In the genomic region with DNA sequence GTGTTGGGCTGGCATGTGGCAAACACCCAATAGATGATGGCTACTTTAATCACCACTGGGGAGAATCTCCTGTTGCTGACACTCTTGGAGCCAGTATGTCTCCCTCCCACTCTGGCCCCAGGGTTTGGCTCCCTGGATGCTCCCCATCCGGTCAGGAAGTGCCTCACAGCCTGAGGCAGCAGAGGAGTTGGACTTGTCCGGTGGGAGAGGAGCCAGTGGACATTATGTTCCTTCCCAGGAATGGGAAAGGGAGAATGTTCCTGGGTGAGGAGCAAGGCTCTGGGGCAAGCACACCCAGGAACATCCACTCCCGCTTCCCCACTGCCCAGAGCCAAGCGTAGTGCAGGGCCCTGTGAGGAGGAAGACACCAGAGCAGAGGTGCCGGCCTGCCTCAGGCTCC, we compare ENCODE assay signal across 12 cellular contexts.
DNase-seq lines count a peak whose midpoint lies in the region; ATAC-seq and TF ChIP-seq lines count a peak whose summit lies in the region.
"Had no signal": no experiment of that assay in that cellular context is flagged by ENCODE, and none has a peak within 500 bp of the region (broad histone marks: within the 10 kb centered on the region; RNA-seq: fewer than 3 reads in every experiment).

No MANE protein-coding gene starts in this region.

- peak; percentile 68 for ATAC-seq in omental fat pad (ENCODE audit: low FRiP score)
- no peak for ATAC-seq in naive thymus-derived CD8-positive, alpha-beta T cell

- TF ChIP-seq CTCF in fibroblast of the aortic adventitia (IDR thresholded peaks at IDR 0.05; ENCODE audit: insufficient read depth, low read length) (peak; percentile 32), omental fat pad (IDR thresholded peaks at IDR 0.05) (no peak)

- no peak overlapping the region for H3K4me3 ChIP-seq in fibroblast of the aortic adventitia (ENCODE audit: low read depth, low read length)
- H3K4me3 ChIP-seq: SJSA1 had no signal

- peaks cover 0 to 22% (median 7%) of the 10 kb centered on the region in 9 donors for H3K9me3 Mint-ChIP-seq in naive thymus-derived CD8-positive, alpha-beta T cell
- H3K9me3 Mint-ChIP-seq: activated CD4-positive, alpha-beta T cell treated with anti-CD3 and anti-CD28 coated beads, Interleukin-2, amount 10 ng/mL, durations not matched to agents 24 days and 14 days had no signal

- peaks cover 12 to 39% (median 14%) of the 10 kb centered on the region in 5 donors for H3K27me3 Mint-ChIP-seq in naive thymus-derived CD8-positive, alpha-beta T cell
- H3K27me3 Mint-ChIP-seq: activated CD4-positive, alpha-beta T cell treated with anti-CD3 and anti-CD28 coated beads, Interleukin-2, amount 10 ng/mL, durations not matched to agents 24 days and 14 days had no signal

- no peak overlapping the region for H3K4me3 Mint-ChIP-seq in naive thymus-derived CD8-positive, alpha-beta T cell
- H3K4me3 Mint-ChIP-seq: activated CD4-positive, alpha-beta T cell treated with anti-CD3 and anti-CD28 coated beads, Interleukin-2, amount 10 ng/mL, durations not matched to agents 24 days and 14 days; activated naive CD8-positive, alpha-beta T cell treated with anti-CD3 and anti-CD28 coated beads, Interleukin-2, amount 10 ng/mL, durations not matched to agents 7 days and 5 days had no signal

- peak; percentile 20 for DNase-seq in AG08396 (ENCODE audit: low spot score)
- peak; percentile 43 for DNase-seq in T1000 (lab: John Stamatoyannopoulos, UW)
- DNase-seq in fibroblast of the aortic adventitia (ENCODE audit: low read depth): peak; percentile 83
- DNase-seq in omental fat pad (ENCODE audit: low spot score): no peak
- DNase-seq in kidney tubule cell (ENCODE audit: low spot score): no peak
- no peak for DNase-seq in NCI-H1105 (lab: John Stamatoyannopoulos, UW)
- no peak for DNase-seq in naive thymus-derived CD8-positive, alpha-beta T cell
- DNase-seq in Ammon's horn (ENCODE audit: low spot score): no peak
- DNase-seq: ACHN; activated CD4-positive, alpha-beta T cell treated with anti-CD3 and anti-CD28 coated beads, Interleukin-2, amount 10 ng/mL, durations not matched to agents 24 days and 14 days; activated naive CD8-positive, alpha-beta T cell treated with anti-CD3 and anti-CD28 coated beads, Interleukin-2, amount 10 ng/mL, durations not matched to agents 7 days and 5 days had no signal

- H3K27ac Mint-ChIP-seq in naive thymus-derived CD8-positive, alpha-beta T cell: no peak overlapping the region
- H3K27ac Mint-ChIP-seq: activated CD4-positive, alpha-beta T cell treated with anti-CD3 and anti-CD28 coated beads, Interleukin-2, amount 10 ng/mL, durations not matched to agents 24 days and 14 days; activated naive CD8-positive, alpha-beta T cell treated with anti-CD3 and anti-CD28 coated beads, Interleukin-2, amount 10 ng/mL, durations not matched to agents 7 days and 5 days had no signal

- POLR2A ChIA-PET in naive thymus-derived CD8-positive, alpha-beta T cell (lab: Charles Lee): no interaction called here

- H3K4me1 Mint-ChIP-seq in naive thymus-derived CD8-positive, alpha-beta T cell: peaks cover 0 to 2% (median 0%) of the 10 kb centered on the region in 4 donors
- H3K4me1 Mint-ChIP-seq: activated CD4-positive, alpha-beta T cell treated with anti-CD3 and anti-CD28 coated beads, Interleukin-2, amount 10 ng/mL, durations not matched to agents 24 days and 14 days; activated naive CD8-positive, alpha-beta T cell treated with anti-CD3 and anti-CD28 coated beads, Interleukin-2, amount 10 ng/mL, durations not matched to agents 7 days and 5 days had no signal

- peaks cover 0 to 5% (median 0%) of the 10 kb centered on the region in 3 donors for H3K36me3 Mint-ChIP-seq in naive thymus-derived CD8-positive, alpha-beta T cell
- H3K36me3 Mint-ChIP-seq: activated naive CD8-positive, alpha-beta T cell treated with anti-CD3 and anti-CD28 coated beads, Interleukin-2, amount 10 ng/mL, durations not matched to agents 7 days and 5 days had no signal

Comparison
In these comparisons a context has a peak if more than half of its experiments do, and no peak if none do; other contexts are left out.
1. DNase-seq: peak in AG08396 (single experiment), T1000 (single experiment) and fibroblast of the aortic adventitia (single experiment); none in omental fat pad (single experiment), kidney tubule cell (single experiment), NCI-H1105 (single experiment), naive thymus-derived CD8-positive, alpha-beta T cell (0 of 10) and Ammon's horn (single experiment).